Comparison of ENCODE assay signal across 9 cellular contexts in the genomic region with DNA sequence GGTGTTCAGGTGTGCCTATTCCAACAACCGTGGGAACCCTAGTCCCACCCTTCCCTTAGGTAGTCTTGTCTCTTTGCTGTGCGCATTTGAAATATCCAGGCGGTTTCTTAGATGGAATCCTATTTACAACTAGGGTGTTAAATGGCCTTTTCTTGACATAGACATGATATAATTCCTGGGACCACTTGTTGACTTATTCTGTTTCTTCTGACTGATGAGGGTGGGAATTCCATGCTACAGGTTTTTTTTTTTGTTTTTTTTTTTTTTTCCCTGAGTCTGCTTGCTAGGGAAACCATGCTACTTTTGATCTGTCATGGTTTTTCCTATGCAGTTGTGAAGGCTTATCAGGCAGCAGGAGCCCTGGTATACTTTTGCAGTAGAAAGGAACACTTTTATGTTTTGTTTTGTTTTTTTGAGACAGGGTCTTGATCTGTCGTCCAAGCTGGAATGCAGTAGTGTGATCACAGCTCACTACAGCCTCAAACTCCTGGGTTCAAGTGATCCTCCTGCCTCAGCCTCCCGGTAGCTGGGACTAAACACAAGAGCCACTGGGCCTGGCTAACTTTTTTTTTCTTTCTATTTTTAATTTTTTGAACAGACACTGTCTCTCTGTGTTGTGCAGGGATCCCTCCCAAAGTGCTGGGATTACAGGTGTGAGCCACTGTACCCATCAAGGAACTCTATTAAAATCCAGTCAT. TPM values are rescaled to one million over a fixed set of nuclear protein-coding genes. Genes with fewer than 3 reads are reported as not detected.
DNase-seq lines count a peak whose midpoint lies in the region; ATAC-seq and TF ChIP-seq lines count a peak whose summit lies in the region.
"Had no signal": no experiment of that assay in that cellular context is flagged by ENCODE, and none has a peak within 500 bp of the region (broad histone marks: within the 10 kb centered on the region; RNA-seq: fewer than 3 reads in every experiment).

No MANE protein-coding gene starts in this region.

- no peak overlapping the region for H2AFZ ChIP-seq in DND-41 (ENCODE audit: low read depth, low read length)
- H2AFZ ChIP-seq in OCI-LY7 (ENCODE audit: low read length): no peak overlapping the region

- H3K27ac ChIP-seq in DND-41 (ENCODE audit: low read length) (peak overlapping the region; percentile 78), OCI-LY7 (ENCODE audit: low read depth, low read length, poor library complexity, severe bottlenecking) (peak overlapping the region; percentile 62), esophagus (ENCODE audit: low read depth in 2 of 2, low read length in 1 of 2) (peak overlapping the region; percentile 89 to 95), prostate gland (no peak overlapping the region), substantia nigra (ENCODE audit: low read depth, low read length, poor library complexity, severe bottlenecking) (no peak overlapping the region)

- no peaks in the 10 kb centered on the region for H3K9me2 ChIP-seq in OCI-LY7 (ENCODE audit: insufficient read depth, low read length)

- no peak for TF ChIP-seq CTCF in DND-41 (IDR thresholded peaks at IDR 0.05; ENCODE audit: borderline replicate concordance, extremely low read depth, low read length, poor library complexity, severe bottlenecking)
- peak; percentile 35 for TF ChIP-seq CTCF in OCI-LY7 (conservative IDR thresholded peaks at IDR 0.05; ENCODE audit: low read length)
- no peak for TF ChIP-seq CTCF in prostate gland (IDR thresholded peaks at IDR 0.05)

- H3K9me3 ChIP-seq in DND-41 (ENCODE audit: insufficient read depth, low read length, severe bottlenecking) (no peaks in the 10 kb centered on the region), OCI-LY7 (ENCODE audit: low read length) (no peaks in the 10 kb centered on the region), esophagus (ENCODE audit: control insufficient read depth in 2 of 2, insufficient read depth in 1 of 2, low read depth in 1 of 2, low read length in 1 of 2) (no peaks in the 10 kb centered on the region), prostate gland (no peaks in the 10 kb centered on the region)

- peaks cover 87% of the 10 kb centered on the region for H3K4me1 ChIP-seq in DND-41 (ENCODE audit: insufficient read depth, low read length)
- H3K4me1 ChIP-seq in OCI-LY7 (ENCODE audit: insufficient read depth, low read length, poor library complexity, severe bottlenecking): peaks cover 80% of the 10 kb centered on the region
- peaks cover 4 to 13% of the 10 kb centered on the region in 2 donors for H3K4me1 ChIP-seq in esophagus (ENCODE audit: control insufficient read depth in 2 of 2, insufficient read depth in 2 of 2, low read length in 1 of 2)
- peaks cover 18% of the 10 kb centered on the region for H3K4me1 ChIP-seq in prostate gland (replicated peaks)

- peak overlapping the region; percentile 76 to 92 for H3K4me3 ChIP-seq in DND-41 (ENCODE audit: low read depth in 1 of 2, low read length in 2 of 2)
- peak overlapping the region; percentile 81 for H3K4me3 ChIP-seq in OCI-LY7 (ENCODE audit: low read depth, low read length, poor library complexity, severe bottlenecking)
- peak overlapping the region; percentile 80 to 82 for H3K4me3 ChIP-seq in esophagus (ENCODE audit: low read depth in 1 of 2, low read length in 2 of 2)
- peak overlapping the region; percentile 92 to 97 for H3K4me3 ChIP-seq in prostate gland

- DNase-seq in DND-41 (no peak), OCI-LY7 (ENCODE audit: low spot score) (no peak), prostate gland (ENCODE audit: low spot score) (no peak), posterior cingulate gyrus (no peak), T-helper 9 cell (no peak), substantia nigra (lab: John Stamatoyannopoulos, UW) (no peak), NCI-H226 (no peak)
- DNase-seq: activated effector memory CD4-positive, alpha-beta T cell treated with Interleukin-2 at 50 U/mL for 16 hours had no signal

- H3K4me2 ChIP-seq in DND-41 (ENCODE audit: insufficient read depth, low read length) (peak overlapping the region; percentile 96), OCI-LY7 (ENCODE audit: low read length) (peak overlapping the region; percentile 96)

- intact Hi-C loops in OCI-LY7 (cut with micrococcal nuclease; ENCODE audit: unreplicated experiment): loop anchor here (10.0 kb wide), 1 partner anchor 128 kb away; no protein-coding TSS in a partner anchor
- intact Hi-C loops in prostate gland (cut with DNase I): loop anchor here (5.0 kb wide), 1 partner anchor 90 kb away; no protein-coding TSS in a partner anchor
- intact Hi-C loops in posterior cingulate gyrus (cut with DNase I): loop anchor here (10.0 kb wide), 1 partner anchor 128 kb away; no protein-coding TSS in a partner anchor

- H4K20me1 ChIP-seq in DND-41 (ENCODE audit: insufficient read depth, low read length) (peaks cover 29% of the 10 kb centered on the region; the same call in 1 of the 2 replicates), OCI-LY7 (ENCODE audit: insufficient read depth, low read length) (no peaks in the 10 kb centered on the region)

- H3K27me3 ChIP-seq in DND-41 (ENCODE audit: insufficient read depth, low read length, poor library complexity): no peaks in the 10 kb centered on the region
- H3K27me3 ChIP-seq in esophagus (ENCODE audit: control insufficient read depth in 1 of 2, insufficient read depth in 2 of 2, low read length in 2 of 2): no peaks in the 10 kb centered on the region
- no peaks in the 10 kb centered on the region for H3K27me3 ChIP-seq in prostate gland (replicated peaks; ENCODE audit: insufficient read depth)

- no peak for TF ChIP-seq POLR2A in prostate gland (IDR thresholded peaks at IDR 0.05)

- ATAC-seq in DND-41 (ENCODE audit: insufficient read depth, low read depth): no peak

- POLR2A ChIA-PET in OCI-LY7 (lab: Charles Lee): interaction anchor here (0.7 to 4.8 kb wide), 9 partner anchors 12 to 216 kb away, joined by 3 to 75 read pairs (median 8); a partner anchor contains a TSS

- H3K9ac ChIP-seq in DND-41 (ENCODE audit: low read depth, low read length): peak overlapping the region; percentile 63

- peaks cover 12% of the 10 kb centered on the region; the same call in 1 of the 2 replicates for H3K36me3 ChIP-seq in DND-41 (ENCODE audit: insufficient read depth, low read length)
- H3K36me3 ChIP-seq in OCI-LY7 (ENCODE audit: insufficient read depth, low read length): no peaks in the 10 kb centered on the region
- H3K36me3 ChIP-seq in esophagus (ENCODE audit: control insufficient read depth in 2 of 2, insufficient read depth in 2 of 2, low read length in 1 of 2): no peaks in the 10 kb centered on the region
- H3K36me3 ChIP-seq in prostate gland: no peaks in the 10 kb centered on the region

- 41 to 52% methylated on average over 5 of the region's 5 CpGs for WGBS in esophagus, 2 donors
- WGBS in prostate gland: 74% methylated on average over 5 of the region's 5 CpGs

- CTCF ChIA-PET in OCI-LY7 (lab: Charles Lee; ENCODE audit: unreplicated experiment): interaction anchor here (0.5 to 1.2 kb wide), 3 partner anchors 16 to 45 kb away, joined by 3 to 13 read pairs (median 3); a partner anchor contains a TSS

- TSS peak; percentile 40 for BruUV-seq in OCI-LY7 (replicated peaks; lab: Mats Ljungman, UMichigan)

- H3K79me2 ChIP-seq in DND-41 (ENCODE audit: insufficient read depth, low read length) (peaks cover 65% of the 10 kb centered on the region), OCI-LY7 (ENCODE audit: insufficient read depth, low read depth, low read length) (peaks cover 63% of the 10 kb centered on the region)

RNA-seq across cellular contexts. Expression of a gene that starts 1.5 kb away (rescaled TPM):
- total RNA-seq in OCI-LY7 (2014; rRNA removed; shearing (Covaris generic)): 20.9 and 21.0 TPM in 2 replicates
- total RNA-seq in OCI-LY7 (2022): 49.1 and 55.4 TPM in 2 replicates
- 10 to 100 TPM; 29.5 to 42.7 TPM for polyA plus RNA-seq in esophagus
- 10 to 100 TPM; 34.1 to 65.0 TPM for total RNA-seq in prostate gland

RNA-seq across cellular contexts. Expression of a gene that starts 16.2 kb away (rescaled TPM):
- 20.9 and 26.2 TPM in 2 replicates for total RNA-seq in OCI-LY7 (2014; rRNA removed; shearing (Covaris generic))
- total RNA-seq in OCI-LY7 (2022) (54.8 and 57.8 TPM in 2 replicates), prostate gland (10 to 100 TPM; 41.1 to 56.4 TPM)
- 10 to 100 TPM; 48.0 to 79.0 TPM for polyA plus RNA-seq in esophagus

RNA-seq across cellular contexts. Expression of a gene that starts 48.6 kb away (rescaled TPM):
- total RNA-seq in OCI-LY7 (2014; rRNA removed; shearing (Covaris generic)): 15.1 and 23.9 TPM in 2 replicates
- total RNA-seq in OCI-LY7 (2022) (44.0 and 47.9 TPM in 2 replicates), prostate gland (10 to 100 TPM; 26.6 to 33.5 TPM)
- 10 to 100 TPM; 34.0 to 36.9 TPM for polyA plus RNA-seq in esophagus

RNA-seq across cellular contexts. Expression of a gene that starts 59.7 kb away (rescaled TPM):
- total RNA-seq in OCI-LY7 (2014; rRNA removed; shearing (Covaris generic)): 83.9 and 102 TPM in 2 replicates
- total RNA-seq in OCI-LY7 (2022) (112 and 115 TPM in 2 replicates), prostate gland (100 to 1,000 TPM; 127 to 136 TPM)
- 10 to 100 TPM; 16.0 to 26.9 TPM for polyA plus RNA-seq in esophagus

Comparison
In these comparisons a context has a peak if more than half of its experiments do, and no peak if none do; other contexts are left out.
1. H3K27ac ChIP-seq: peak in DND-41 (single experiment), OCI-LY7 (single experiment) and esophagus (2 of 2); none in prostate gland (0 of 2) and substantia nigra (single experiment).
2. Peak in every context shown above with its lines, with median percentiles within 50 percentile points of each other: H3K4me3 ChIP-seq.